Comparison of ENCODE assay signal across 21 cellular contexts in the genomic region with DNA sequence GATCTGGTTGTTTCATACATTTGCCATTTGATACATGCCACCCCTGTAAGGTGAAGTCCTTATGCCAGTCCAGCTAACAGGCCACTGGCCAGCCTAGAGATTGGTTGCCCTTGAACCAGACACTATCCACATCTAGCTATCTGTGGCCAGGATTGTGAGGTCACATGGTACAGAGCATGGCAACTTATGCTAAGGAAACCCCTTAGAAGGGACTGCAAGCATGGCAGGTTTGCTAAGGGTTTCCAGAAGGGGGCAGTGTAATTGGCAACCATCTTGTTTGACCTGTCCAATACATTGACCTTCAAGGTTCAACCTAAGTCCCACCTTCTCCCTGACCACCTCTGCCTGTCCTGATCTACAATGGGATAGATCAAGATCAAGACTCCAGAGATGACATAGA. TPM values are rescaled to one million over a fixed set of nuclear protein-coding genes. Genes with fewer than 3 reads are reported as not detected.
DNase-seq lines count a peak whose midpoint lies in the region; ATAC-seq, FAIRE-seq and TF ChIP-seq lines count a peak whose summit lies in the region.
"Had no signal": no experiment of that assay in that cellular context is flagged by ENCODE, and none has a peak within 500 bp of the region (broad histone marks: within the 10 kb centered on the region; RNA-seq: fewer than 3 reads in every experiment).

No MANE protein-coding gene starts in this region.

- H3F3A ChIP-seq in SK-N-SH (replicated peaks; ENCODE audit: insufficient read depth) (peaks cover 5% of the 10 kb centered on the region), PC-3 (ENCODE audit: low read length, unreplicated experiment) (no peaks in the 10 kb centered on the region)

- no peaks in the 10 kb centered on the region for H3K27me3 Mint-ChIP-seq in endodermal cell (ENCODE audit: insufficient read depth)
- H3K27me3 Mint-ChIP-seq: central memory CD8-positive, alpha-beta T cell had no signal

- in situ Hi-C loops in HAP-1 (cut with MboI; ENCODE audit: low sequenced_read_pairs): no loop called here

- H3K4me1 Mint-ChIP-seq in endodermal cell: peaks cover 2% of the 10 kb centered on the region
- H3K4me1 Mint-ChIP-seq: central memory CD8-positive, alpha-beta T cell had no signal

- ATAC-seq in SK-N-SH treated with all-trans-retinoic acid at 6 μM for 48 hours (no peak), PC-3 (no peak), GM21529 (IDR thresholded peaks at IDR 0.05; ENCODE audit: unreplicated experiment) (no peak)

- no peak for DNase-seq in SK-N-SH
- DNase-seq in GM12891 (ENCODE audit: insufficient read length, low spot score): no peak
- DNase-seq in PC-3: no peak
- no peak for DNase-seq in endodermal cell
- DNase-seq in HAP-1 (ENCODE audit: low spot score in 2 of 2): no peak
- DNase-seq in stimulated activated CD4-positive, alpha-beta T cell treated with anti-CD3 and anti-CD28 coated beads, Interleukin-1b, Interleukin-23, amount 100 ng/mL, for 48 hours: no peak
- DNase-seq: activated CD4-positive, alpha-beta T cell treated with anti-CD3 and anti-CD28 coated beads for 4 hours; NCI-H1417; NCI-H2107; NCI-H510A; ovary; stimulated activated CD8-positive, alpha-beta memory T cell treated with anti-CD3 and anti-CD28 coated beads, Interleukin-4, amount 100 ng/mL, for 48 hours; SW 1271 had no signal

- H2AFZ ChIP-seq in SK-N-SH (ENCODE audit: low read depth) (no peak overlapping the region), PC-3 (ENCODE audit: low read length) (no peak overlapping the region)

- CTCF ChIA-PET in SK-N-SH (lab: Yijun Ruan, JAX) (interaction anchor here (1.6 kb wide), 2 partner anchors 12 to 58 kb away, joined by 4 read pairs; no protein-coding TSS in a partner anchor), PC-3 (lab: Charles Lee) (no interaction called here)

- TF ChIP-seq EP300 in SK-N-SH (IDR thresholded peaks at IDR 0.05; ENCODE audit: borderline replicate concordance in 1 of 2, low read depth in 1 of 2, low read length in 1 of 2): no peak

- H3K9me3 ChIP-seq in SK-N-SH: no peaks in the 10 kb centered on the region
- no peaks in the 10 kb centered on the region for H3K9me3 ChIP-seq in PC-3 (ENCODE audit: low read length)
- peaks cover 4% of the 10 kb centered on the region for H3K9me3 ChIP-seq in endodermal cell (ENCODE audit: control insufficient read depth, low read length)
- 0 out of 2 replicates have a peak, but pooled peaks cover 2% of the 10 kb centered on the region for H3K9me3 ChIP-seq in HAP-1
- H3K9me3 ChIP-seq: ovary had no signal

- no peak for TF ChIP-seq POLR2A in GM12891 (IDR thresholded peaks at IDR 0.05; ENCODE audit: low read depth, low read length)

- H3K9me2 ChIP-seq in SK-N-SH (no peaks in the 10 kb centered on the region), PC-3 (replicated peaks; ENCODE audit: low read length) (no peaks in the 10 kb centered on the region)

- H3K4me3 Mint-ChIP-seq in endodermal cell: no peak overlapping the region
- H3K4me3 Mint-ChIP-seq: central memory CD8-positive, alpha-beta T cell had no signal

- no peaks in the 10 kb centered on the region for H3K4me1 ChIP-seq in SK-N-SH (ENCODE audit: control insufficient read depth in 1 of 2, insufficient read depth in 2 of 2, low read depth in 1 of 2, low read length in 1 of 2)
- no peaks in the 10 kb centered on the region for H3K4me1 ChIP-seq in PC-3 (ENCODE audit: insufficient read depth, low read length)
- H3K4me1 ChIP-seq in endodermal cell (ENCODE audit: control insufficient read depth, insufficient read depth, low read length): no peaks in the 10 kb centered on the region
- no peaks in the 10 kb centered on the region for H3K4me1 ChIP-seq in HAP-1
- H3K4me1 ChIP-seq: right atrium auricular region had no signal

- no peak for TF ChIP-seq RAD21 in SK-N-SH (IDR thresholded peaks at IDR 0.05; ENCODE audit: low read length)

- no peaks in the 10 kb centered on the region for H3K79me2 ChIP-seq in SK-N-SH (ENCODE audit: insufficient read depth)
- H3K79me2 ChIP-seq in PC-3 (ENCODE audit: low read length): no peaks in the 10 kb centered on the region

- POLR2A ChIA-PET in SK-N-SH (lab: Yijun Ruan, JAX): no interaction called here
- POLR2A ChIA-PET in PC-3 (lab: Charles Lee; ENCODE audit: unreplicated experiment): no interaction called here

- BruUV-seq in PC-3 (replicated peaks; lab: Mats Ljungman, UMichigan): no TSS peak

- H3K9me3 Mint-ChIP-seq in endodermal cell: peaks cover 60% of the 10 kb centered on the region
- H3K9me3 Mint-ChIP-seq: central memory CD8-positive, alpha-beta T cell had no signal

- TF ChIP-seq CTCF in SK-N-SH (IDR thresholded peaks at IDR 0.05): 0 out of 2 replicates have a peak, but pooled peaks have one; percentile 20
- peak; percentile 34 for TF ChIP-seq CTCF in PC-3 (conservative IDR thresholded peaks at IDR 0.05; ENCODE audit: low read depth, low read length)
- peak; percentile 42 for TF ChIP-seq CTCF in endodermal cell (conservative IDR thresholded peaks at IDR 0.05)

- H4K20me1 ChIP-seq in SK-N-SH (ENCODE audit: insufficient read depth): no peaks in the 10 kb centered on the region
- no peaks in the 10 kb centered on the region; the same call in 1 of the 2 replicates for H4K20me1 ChIP-seq in PC-3 (ENCODE audit: low read length)

- FAIRE-seq in GM12891 (lab: Jason Lieb, UNC): peak; percentile 69
- FAIRE-seq: frontal cortex, TTC549 had no signal

- intact Hi-C loops in PC-3 (cut with micrococcal nuclease): no loop called here

- H3K36me3 ChIP-seq in SK-N-SH (replicated peaks in 1 of 2; ENCODE audit: control insufficient read depth in 1 of 2, insufficient read depth in 2 of 2, low read length in 1 of 2) (peaks cover 9 to 30% of the 10 kb centered on the region in 2 experiments), PC-3 (ENCODE audit: low read depth, low read length) (peaks cover 18% of the 10 kb centered on the region), endodermal cell (ENCODE audit: control insufficient read depth, insufficient read depth, low read length) (peaks cover 30% of the 10 kb centered on the region), HAP-1 (replicated peaks) (peaks cover 37% of the 10 kb centered on the region)
- H3K36me3 ChIP-seq: ovary had no signal

- no peaks in the 10 kb centered on the region for H3K27me3 ChIP-seq in SK-N-SH (ENCODE audit: insufficient read depth)
- H3K27me3 ChIP-seq in PC-3 (ENCODE audit: low read length): no peaks in the 10 kb centered on the region
- no peaks in the 10 kb centered on the region for H3K27me3 ChIP-seq in endodermal cell (ENCODE audit: control insufficient read depth, insufficient read depth, low read length, poor library complexity, severe bottlenecking)
- H3K27me3 ChIP-seq in HAP-1 (ENCODE audit: low read depth): no peaks in the 10 kb centered on the region
- H3K27me3 ChIP-seq: ovary, right atrium auricular region had no signal

- H3K9ac ChIP-seq in SK-N-SH (no peak overlapping the region), PC-3 (ENCODE audit: low read length) (no peak overlapping the region), endodermal cell (ENCODE audit: extremely low read depth, low read length, poor library complexity, severe bottlenecking) (no peak overlapping the region)
- H3K9ac ChIP-seq: KMS-11 had no signal

- H3K4me2 ChIP-seq in SK-N-SH: no peak overlapping the region
- no peak overlapping the region for H3K4me2 ChIP-seq in PC-3 (ENCODE audit: low read length)
- H3K4me2 ChIP-seq: KMS-11 had no signal

- H3K27ac ChIP-seq in SK-N-SH (ENCODE audit: low read depth in 2 of 2, low read length in 1 of 2) (no peak overlapping the region), PC-3 (ENCODE audit: low read length) (no peak overlapping the region), endodermal cell (ENCODE audit: low read depth, low read length) (no peak overlapping the region)
- H3K27ac ChIP-seq: KMS-11, ovary, right atrium auricular region had no signal

- no peak overlapping the region for H3K27ac Mint-ChIP-seq in endodermal cell

- peaks cover 16% of the 10 kb centered on the region for H3K36me3 Mint-ChIP-seq in endodermal cell (ENCODE audit: low read depth)

- H3K4me3 ChIP-seq in SK-N-SH (ENCODE audit: low read depth in 2 of 2, low read length in 1 of 2) (no peak overlapping the region), PC-3 (ENCODE audit: low read length) (no peak overlapping the region), endodermal cell (ENCODE audit: low read length) (no peak overlapping the region), HAP-1 (no peak overlapping the region)
- H3K4me3 ChIP-seq: BLaER1 treated with 17β-estradiol and CSF1 and Interleukin-3, amounts not matched to agents 10 nM and 100 nM; ovary; right atrium auricular region had no signal

TF ChIP-seq in SK-N-SH treated with all-trans-retinoic acid at 6 μM for 48 hours, 23 proteins besides CTCF, POLR2A, EP300 and RAD21:
- TF ChIP-seq ZC3H10 (CRISPR knock-in tag; IDR thresholded peaks at IDR 0.05) (no peak), ZNF565 (CRISPR knock-in tag; conservative IDR thresholded peaks at IDR 0.05; ENCODE audit: low read depth) (no peak), ISL1 (CRISPR knock-in tag; IDR thresholded peaks at IDR 0.05) (no peak), SNAI2 (CRISPR knock-in tag; IDR thresholded peaks at IDR 0.05) (no peak)

TF ChIP-seq in GM12891, 5 proteins besides CTCF, POLR2A, EP300 and RAD21 (continues in another document):
- no peak for TF ChIP-seq TAF1 (IDR thresholded peaks at IDR 0.05; ENCODE audit: low read depth, low read length)
- TF ChIP-seq POU2F2 (IDR thresholded peaks at IDR 0.05; ENCODE audit: low read depth, low read length): no peak
- no peak for TF ChIP-seq SPI1 (IDR thresholded peaks at IDR 0.05; ENCODE audit: low read depth, low read length)
- TF ChIP-seq PAX5 (IDR thresholded peaks at IDR 0.05; ENCODE audit: insufficient read depth, low read length, severe bottlenecking): no peak

RNA-seq across cellular contexts. Expression of gene SMC1A, which starts 47.5 kb away (rescaled TPM):
- polyA plus RNA-seq in SK-N-SH (2012; rRNA removed): 34.6 and 34.9 TPM in 2 replicates
- polyA plus RNA-seq in SK-N-SH (2012; cell fraction: cytosol; rRNA removed): 33.3 and 36.4 TPM in 2 replicates
- polyA plus RNA-seq in SK-N-SH (2012; cell fraction: nucleus; rRNA removed): 36.0 and 47.8 TPM in 2 replicates
- polyA plus RNA-seq in GM12891 (2012; ENCODE audit: low read depth, missing spikeins): 28.5 TPM
- total RNA-seq in PC-3 (2014; rRNA removed) (47.6 and 48.1 TPM in 2 replicates), endodermal cell (100 to 1,000 TPM in 1 of 2 donors, 10 to 100 TPM in 1; 89.0 to 121 TPM)
- 77.6 TPM for polyA plus RNA-seq in endodermal cell (2013, experiment 1 of 2)
- polyA plus RNA-seq in endodermal cell (2013, experiment 2 of 2): 69.1 TPM

RNA-seq across cellular contexts. Expression of gene RIBC1, which starts 47.8 kb away (rescaled TPM):
- 0.33 and 0.45 TPM in 2 replicates for polyA plus RNA-seq in SK-N-SH (2012; rRNA removed)
- polyA plus RNA-seq in SK-N-SH (2012; cell fraction: cytosol; rRNA removed): 0.54 and 0.67 TPM in 2 replicates
- polyA plus RNA-seq in SK-N-SH (2012; cell fraction: nucleus; rRNA removed): 0.69 and 1.4 TPM in 2 replicates
- 0.50 TPM for polyA plus RNA-seq in GM12891 (2012; ENCODE audit: low read depth, missing spikeins)
- total RNA-seq in PC-3 (2014; rRNA removed) (0.29 and 1.6 TPM in 2 replicates), endodermal cell (1 to 10 TPM; 2.3 to 3.0 TPM)
- polyA plus RNA-seq in endodermal cell (2013, experiment 1 of 2): 1.8 TPM
- 1.3 TPM for polyA plus RNA-seq in endodermal cell (2013, experiment 2 of 2)

RNA-seq across cellular contexts. Expression of gene HSD17B10, which starts 59.2 kb away (rescaled TPM):
- polyA plus RNA-seq in SK-N-SH (2012; rRNA removed): 157 and 188 TPM in 2 replicates
- 106 and 147 TPM in 2 replicates for polyA plus RNA-seq in SK-N-SH (2012; cell fraction: cytosol; rRNA removed)
- 97.2 and 133 TPM in 2 replicates for polyA plus RNA-seq in SK-N-SH (2012; cell fraction: nucleus; rRNA removed)
- polyA plus RNA-seq in GM12891 (2012; ENCODE audit: low read depth, missing spikeins): 113 TPM
- total RNA-seq in PC-3 (2014; rRNA removed): 181 and 191 TPM in 2 replicates
- 100 to 1,000 TPM; 107 to 120 TPM for total RNA-seq in endodermal cell
- 82.5 TPM for polyA plus RNA-seq in endodermal cell (2013, experiment 1 of 2)
- 79.4 TPM for polyA plus RNA-seq in endodermal cell (2013, experiment 2 of 2)
